13 cellular contexts compared by ENCODE assay signal in the genomic region with DNA sequence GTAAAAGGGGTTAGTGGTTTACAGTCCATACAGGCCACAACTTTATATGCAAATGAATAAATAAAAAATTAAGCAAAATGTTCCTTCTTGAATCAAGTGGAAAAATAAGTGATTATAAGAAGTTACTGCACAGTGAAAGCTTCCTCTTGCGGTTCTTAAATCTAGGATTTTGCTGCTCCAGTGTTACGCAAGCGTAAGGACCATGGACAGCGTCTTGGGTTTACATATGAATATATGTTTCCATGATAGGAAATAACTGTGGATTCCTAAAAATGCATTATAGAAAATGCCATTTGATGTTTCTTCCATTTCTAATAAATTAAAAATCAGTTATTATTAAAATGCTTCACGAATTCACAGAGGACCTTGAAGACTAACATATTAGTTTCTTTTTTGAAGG.
A peak's percentile ranks its signal among the peaks of the same experiment; 100 is the strongest.
DNase-seq lines count a peak whose midpoint lies in the region; ATAC-seq and TF ChIP-seq lines count a peak whose summit lies in the region.
"Had no signal": no experiment of that assay in that cellular context is flagged by ENCODE, and none has a peak within 500 bp of the region (broad histone marks: within the 10 kb centered on the region; RNA-seq: fewer than 3 reads in every experiment).

No MANE protein-coding gene starts in this region.

- H3K36me3 Mint-ChIP-seq in GM23338 (ENCODE audit: low read depth), result no peaks in the 10 kb centered on the region
- H3K36me3 Mint-ChIP-seq: activated naive CD4-positive, alpha-beta T cell treated with anti-CD3 and anti-CD28 coated beads, Interleukin-2, amount 50 U/mL, for 72 hours had no signal

- no peaks in the 10 kb centered on the region for H4K20me1 ChIP-seq in GM23338 (replicated peaks; ENCODE audit: insufficient read depth)

- no peak overlapping the region for H2BK5ac ChIP-seq in mesenchymal stem cell (ENCODE audit: low read depth, low read length, poor library complexity, severe bottlenecking)

- H3K18ac ChIP-seq in mesenchymal stem cell (ENCODE audit: low read depth in 1 of 2, low read length in 2 of 2), result no peak overlapping the region

- no peak overlapping the region for H3K23ac ChIP-seq in mesenchymal stem cell (ENCODE audit: low read length in 2 of 2)

- H4K8ac ChIP-seq in mesenchymal stem cell (ENCODE audit: low read length), result no peak overlapping the region

- H3K27ac ChIP-seq in GM23338 (ENCODE audit: low read depth) (no peak overlapping the region), mesenchymal stem cell (ENCODE audit: low read length, poor library complexity, severe bottlenecking) (no peak overlapping the region), WERI-Rb-1 (no peak overlapping the region)
- H3K27ac ChIP-seq: heart left ventricle, parathyroid adenoma, SJSA1 had no signal

- H3K36me3 ChIP-seq in GM23338 (ENCODE audit: insufficient read depth) (no peaks in the 10 kb centered on the region), mesenchymal stem cell (ENCODE audit: control insufficient read depth in 1 of 2, insufficient read depth in 2 of 2, low read depth in 1 of 2, low read length in 2 of 2) (no peaks in the 10 kb centered on the region), WERI-Rb-1 (no peaks in the 10 kb centered on the region)
- H3K36me3 ChIP-seq: heart left ventricle, SJSA1 had no signal

- H3K79me1 ChIP-seq in mesenchymal stem cell (replicated peaks; ENCODE audit: low read length, poor library complexity, severe bottlenecking), result no peaks in the 10 kb centered on the region

- no peak overlapping the region for H3K4me2 ChIP-seq in GM23338
- H3K4me2 ChIP-seq in mesenchymal stem cell (ENCODE audit: low read length, poor library complexity, severe bottlenecking), result no peak overlapping the region

- no peak for ATAC-seq in GM23338
- ATAC-seq in GM18907 (IDR thresholded peaks at IDR 0.05; ENCODE audit: unreplicated experiment), result no peak
- ATAC-seq: activated naive CD4-positive, alpha-beta T cell treated with anti-CD3 and anti-CD28 coated beads, Interleukin-2, amount 50 U/mL, for 72 hours; heart left ventricle had no signal

- no peaks in the 10 kb centered on the region for H3K9me3 Mint-ChIP-seq in GM23338

- WGBS in mesenchymal stem cell, result 54% methylated on average over 3 of the region's 5 CpGs
- 47 to 50% methylated on average over 5 of the region's 5 CpGs for WGBS in lower leg skin, 2 donors

- DNase-seq in GM23338 (ENCODE audit: low spot score) (peak; percentile 83), NCI-H1048 (lab: John Stamatoyannopoulos, UW) (peak; percentile 16), astrocyte of the hippocampus (ENCODE audit: low read depth, low spot score) (peak; percentile 79), mesenchymal stem cell (peak; percentile 31), lower leg skin (ENCODE audit: low spot score in 2 of 2) (no peak), NCI-H2081 (lab: John Stamatoyannopoulos, UW) (no peak), WERI-Rb-1 (no peak)
- DNase-seq: HCEC 1CT, heart left ventricle had no signal

- H3K27me3 ChIP-seq in GM23338 (ENCODE audit: insufficient read depth) (no peaks in the 10 kb centered on the region), mesenchymal stem cell (ENCODE audit: control insufficient read depth in 1 of 2, insufficient read depth in 1 of 2, low read length in 2 of 2) (no peaks in the 10 kb centered on the region), WERI-Rb-1 (ENCODE audit: insufficient read depth, low read depth, severe bottlenecking) (no peaks in the 10 kb centered on the region)
- H3K27me3 ChIP-seq: heart left ventricle had no signal

- TF ChIP-seq CTCF in GM23338 (conservative IDR thresholded peaks at IDR 0.05; ENCODE audit: low read depth in 2 of 2), result no peak
- no peak for TF ChIP-seq CTCF in lower leg skin (IDR thresholded peaks at IDR 0.05)
- TF ChIP-seq CTCF in WERI-Rb-1 (IDR thresholded peaks at IDR 0.05; ENCODE audit: low read depth, low read length), result no peak

- no peak for TF ChIP-seq POLR2A in lower leg skin (IDR thresholded peaks at IDR 0.05)

- H4K91ac ChIP-seq in mesenchymal stem cell (ENCODE audit: low read length), result no peak overlapping the region

- no peaks in the 10 kb centered on the region for H3K4me1 Mint-ChIP-seq in GM23338

- no peak overlapping the region for H2BK15ac ChIP-seq in mesenchymal stem cell (ENCODE audit: low read depth, poor library complexity, severe bottlenecking)

- H3K27me3 Mint-ChIP-seq in GM23338 (ENCODE audit: insufficient read depth, low read depth, poor library complexity), result no peaks in the 10 kb centered on the region

- no peak overlapping the region for H3K27ac Mint-ChIP-seq in GM23338
- H3K27ac Mint-ChIP-seq: activated naive CD4-positive, alpha-beta T cell treated with anti-CD3 and anti-CD28 coated beads, Interleukin-2, amount 50 U/mL, for 72 hours had no signal

- no peak overlapping the region for H3K9ac ChIP-seq in mesenchymal stem cell (ENCODE audit: low read length)
- H3K9ac ChIP-seq: parathyroid adenoma had no signal

- no peak overlapping the region for H3K14ac ChIP-seq in mesenchymal stem cell (ENCODE audit: low read length in 2 of 2)

- no peak overlapping the region for H2AK5ac ChIP-seq in mesenchymal stem cell (ENCODE audit: low read length, severe bottlenecking)

- intact Hi-C loops in lower leg skin (cut with DNase I; ENCODE audit: low total_unique reads), result no loop called here

- H2BK12ac ChIP-seq in mesenchymal stem cell (ENCODE audit: low read length in 2 of 2), result no peak overlapping the region

- no peaks in the 10 kb centered on the region for H3K9me3 ChIP-seq in mesenchymal stem cell (ENCODE audit: control insufficient read depth, low read length)
- H3K9me3 ChIP-seq in WERI-Rb-1 (ENCODE audit: severe bottlenecking), result no peaks in the 10 kb centered on the region
- H3K9me3 ChIP-seq: heart left ventricle, SJSA1 had no signal

- no peak overlapping the region for H2AFZ ChIP-seq in GM23338
- H2AFZ ChIP-seq in mesenchymal stem cell (ENCODE audit: low read depth, low read length), result no peak overlapping the region
- H2AFZ ChIP-seq: parathyroid adenoma had no signal

- no peaks in the 10 kb centered on the region for H3K79me2 ChIP-seq in GM23338 (replicated peaks; ENCODE audit: insufficient read depth)
- H3K79me2 ChIP-seq: parathyroid adenoma had no signal

- H3K4me3 Mint-ChIP-seq in GM23338, result no peak overlapping the region

- no peaks in the 10 kb centered on the region for H3F3A ChIP-seq in GM23338 (replicated peaks; ENCODE audit: low read depth)

- H2BK120ac ChIP-seq in mesenchymal stem cell (ENCODE audit: low read depth, low read length), result no peak overlapping the region

- peaks cover 7% of the 10 kb centered on the region; the same call in 1 of the 2 replicates for H3K9me2 ChIP-seq in GM23338 (ENCODE audit: insufficient read depth)

- H3K4me3 ChIP-seq in GM23338, result no peak overlapping the region
- no peak overlapping the region for H3K4me3 ChIP-seq in mesenchymal stem cell (ENCODE audit: insufficient read depth in 1 of 2, low read depth in 1 of 2, low read length in 2 of 2)
- no peak overlapping the region for H3K4me3 ChIP-seq in lower leg skin (ENCODE audit: low read depth, poor library complexity, severe bottlenecking)
- H3K4me3 ChIP-seq in WERI-Rb-1 (ENCODE audit: low read depth, low read length), result no peak overlapping the region
- H3K4me3 ChIP-seq: heart left ventricle, SJSA1 had no signal

- no peaks in the 10 kb centered on the region for H3K4me1 ChIP-seq in GM23338 (ENCODE audit: insufficient read depth)
- H3K4me1 ChIP-seq in mesenchymal stem cell (ENCODE audit: control insufficient read depth, insufficient read depth, low read depth, low read length), result no peaks in the 10 kb centered on the region
- H3K4me1 ChIP-seq: heart left ventricle, parathyroid adenoma had no signal

- H3K4ac ChIP-seq in mesenchymal stem cell (ENCODE audit: low read depth in 1 of 2, low read length in 2 of 2), result no peak overlapping the region

TF ChIP-seq in GM23338, 12 proteins besides CTCF, POLR2A, EP300 and RAD21 (continues in another document):
- TF ChIP-seq JUNB (IDR thresholded peaks at IDR 0.05; ENCODE audit: unreplicated experiment), result no peak

Comparison
In these comparisons a context has a peak if more than half of its experiments do, and no peak if none do; other contexts are left out.
1. DNase-seq: peak in GM23338 (single experiment), NCI-H1048 (single experiment), astrocyte of the hippocampus (single experiment) and mesenchymal stem cell (single experiment); none in lower leg skin (0 of 2), NCI-H2081 (0 of 2) and WERI-Rb-1 (single experiment).